ENCODE assay signal across 16 cellular contexts in genomic region chr14:66268802-66269334, GRCh38.
"Had no signal": no experiment of that assay in that cellular context is flagged by ENCODE, and none has a peak within 500 bp of the region (broad histone marks: within the 10 kb centered on the region; RNA-seq: fewer than 3 reads in every experiment).

No MANE protein-coding gene starts in this region.

- DNase-seq: colonic mucosa; effector memory CD4-positive, alpha-beta T cell; erythroblast; gastrocnemius medialis; heart left ventricle; left cardiac atrium; left lung; natural killer cell; occipital lobe; pancreas; stimulated activated CD4-positive, alpha-beta T cell treated with anti-CD3 and anti-CD28 coated beads, Interleukin-2, amount 100 ng/mL, for 24 hours; stimulated activated CD4-positive, alpha-beta T cell treated with anti-CD3 and anti-CD28 coated beads, Interleukin-4, amount 100 ng/mL, for 24 hours; stimulated activated naive CD4-positive, alpha-beta T cell treated with Interleukin-2 at 50 U/mL for 16 hours; stomach; thyroid gland had no signal

- FAIRE-seq: endometrium, pancreas had no signal
